In genomic region chr4:183633476-183634058, GRCh38 we compare ENCODE assay signal across 18 cellular contexts.
"Had no signal": no experiment of that assay in that cellular context is flagged by ENCODE, and none has a peak within 500 bp of the region (broad histone marks: within the 10 kb centered on the region; RNA-seq: fewer than 3 reads in every experiment).

No MANE protein-coding gene starts in this region.

- H3K9me3 ChIP-seq: body of pancreas, left ventricle myocardium inferior, mucosa of descending colon, thyroid gland, uterus had no signal

- H3K4me1 ChIP-seq: left ventricle myocardium inferior, uterus had no signal

- H3K4me3 ChIP-seq: body of pancreas, left ventricle myocardium inferior, mucosa of descending colon, thyroid gland, uterus had no signal

- H3K27ac Mint-ChIP-seq: activated naive CD4-positive, alpha-beta T cell treated with anti-CD3 and anti-CD28 coated beads for 36 hours; activated T-helper 2 cell treated with anti-CD3 and anti-CD28 coated beads, Interferon-gamma antibody, Interleukin-2, Interleukin-4, amounts not matched to agents 10 μg/mL and 5 μg/mL and 100 μg/mL, durations not matched to agents 14 hours and 24 hours and 36 hours; T-cell had no signal

- H3K36me3 ChIP-seq: left ventricle myocardium inferior, thyroid gland, uterus had no signal

- DNase-seq: activated CD4-positive, alpha-beta T cell treated with anti-CD3 and anti-CD28 coated beads for 1 hour; activated naive CD4-positive, alpha-beta T cell treated with anti-CD3 and anti-CD28 coated beads for 36 hours; body of pancreas; caudate nucleus; cortex of kidney; effector CD4-positive, alpha-beta T cell; foreskin keratinocyte; glutamatergic neuron; hypothalamus; left ventricle myocardium inferior; mucosa of descending colon; naive thymus-derived CD4-positive, alpha-beta T cell; T-cell; T-helper 9 cell; thyroid gland; uterus had no signal

- ATAC-seq: body of pancreas; foreskin keratinocyte; mucosa of descending colon; naive thymus-derived CD4-positive, alpha-beta T cell; stimulated activated effector memory CD8-positive, alpha-beta T cell treated with anti-CD3 and anti-CD28 coated beads, Interleukin-12 subunit alpha, Interleukin-12 subunit beta, amount 100 ng/mL, for 72 hours; T-cell had no signal

- H3K9me3 Mint-ChIP-seq: activated naive CD4-positive, alpha-beta T cell treated with anti-CD3 and anti-CD28 coated beads for 36 hours; activated T-helper 2 cell treated with anti-CD3 and anti-CD28 coated beads, Interferon-gamma antibody, Interleukin-2, Interleukin-4, amounts not matched to agents 10 μg/mL and 5 μg/mL and 100 μg/mL, durations not matched to agents 14 hours and 24 hours and 36 hours; naive thymus-derived CD4-positive, alpha-beta T cell; stimulated activated effector memory CD8-positive, alpha-beta T cell treated with anti-CD3 and anti-CD28 coated beads, Interleukin-12 subunit alpha, Interleukin-12 subunit beta, amount 100 ng/mL, for 72 hours; T-cell had no signal

- H3K36me3 Mint-ChIP-seq: naive thymus-derived CD4-positive, alpha-beta T cell; stimulated activated effector memory CD8-positive, alpha-beta T cell treated with anti-CD3 and anti-CD28 coated beads, Interleukin-12 subunit alpha, Interleukin-12 subunit beta, amount 100 ng/mL, for 72 hours; T-cell had no signal

- H3K27me3 Mint-ChIP-seq: naive thymus-derived CD4-positive, alpha-beta T cell; T-cell had no signal

- H3K4me3 Mint-ChIP-seq: activated naive CD4-positive, alpha-beta T cell treated with anti-CD3 and anti-CD28 coated beads for 36 hours; naive thymus-derived CD4-positive, alpha-beta T cell; stimulated activated effector memory CD8-positive, alpha-beta T cell treated with anti-CD3 and anti-CD28 coated beads, Interleukin-12 subunit alpha, Interleukin-12 subunit beta, amount 100 ng/mL, for 72 hours; T-cell had no signal

- H3K27ac ChIP-seq: body of pancreas, foreskin keratinocyte, left ventricle myocardium inferior, uterus had no signal

- H3K27me3 ChIP-seq: body of pancreas, foreskin keratinocyte, thyroid gland, uterus had no signal
